In genomic region chr1:3283849-3284248, GRCh38 we compare ENCODE assay signal across 2 cellular contexts.
A peak's percentile ranks its signal among the peaks of the same experiment; 100 is the strongest.
TF ChIP-seq lines count a peak whose summit lies in the region.

No MANE protein-coding gene starts in this region.

TF ChIP-seq in IMR-90, 13 proteins besides CTCF, POLR2A, EP300 and RAD21:
- no peak for TF ChIP-seq MXI1 (IDR thresholded peaks at IDR 0.05; ENCODE audit: borderline replicate concordance, low read depth, low read length)

TF ChIP-seq in H1, 55 proteins besides CTCF, POLR2A, EP300 and RAD21:
- no peak for TF ChIP-seq POU5F1 (IDR thresholded peaks at IDR 0.05; ENCODE audit: low read depth, low read length)
- TF ChIP-seq ASH2L (IDR thresholded peaks at IDR 0.05; ENCODE audit: low read length): no peak
- TF ChIP-seq CBX8 (IDR thresholded peaks at IDR 0.05; ENCODE audit: borderline replicate concordance, low read depth, low read length): no peak
- no peak for TF ChIP-seq ZNF274 (IDR thresholded peaks at IDR 0.05; ENCODE audit: borderline replicate concordance, extremely low read depth, low read length)
- TF ChIP-seq RNF2 (IDR thresholded peaks at IDR 0.05; ENCODE audit: borderline replicate concordance, low read depth, low read length, missing control alignments, poor library complexity, severe bottlenecking): no peak
- peak; percentile 25; the same call in 1 of the 2 replicates for TF ChIP-seq TEAD4 (IDR thresholded peaks at IDR 0.05; ENCODE audit: low read depth, low read length)
- 0 out of 2 replicates have a peak, but pooled peaks have one; percentile 32 for TF ChIP-seq TBP (IDR thresholded peaks at IDR 0.05; ENCODE audit: low read depth, low read length)
- TF ChIP-seq KDM1A (IDR thresholded peaks at IDR 0.05; ENCODE audit: borderline replicate concordance, low read length): no peak
- no peak for TF ChIP-seq EZH2 (IDR thresholded peaks at IDR 0.05; ENCODE audit: low read depth, low read length, severe bottlenecking)
- TF ChIP-seq NANOG (IDR thresholded peaks at IDR 0.05; ENCODE audit: insufficient read depth, low read depth, low read length, poor library complexity, severe bottlenecking): no peak
- peak; percentile 78; the same call in 1 of the 2 replicates for TF ChIP-seq GABPA (IDR thresholded peaks at IDR 0.05; ENCODE audit: borderline replicate concordance, insufficient read depth, low read length)
